Comparison of ENCODE assay signal across 9 cellular contexts in the genomic region with DNA sequence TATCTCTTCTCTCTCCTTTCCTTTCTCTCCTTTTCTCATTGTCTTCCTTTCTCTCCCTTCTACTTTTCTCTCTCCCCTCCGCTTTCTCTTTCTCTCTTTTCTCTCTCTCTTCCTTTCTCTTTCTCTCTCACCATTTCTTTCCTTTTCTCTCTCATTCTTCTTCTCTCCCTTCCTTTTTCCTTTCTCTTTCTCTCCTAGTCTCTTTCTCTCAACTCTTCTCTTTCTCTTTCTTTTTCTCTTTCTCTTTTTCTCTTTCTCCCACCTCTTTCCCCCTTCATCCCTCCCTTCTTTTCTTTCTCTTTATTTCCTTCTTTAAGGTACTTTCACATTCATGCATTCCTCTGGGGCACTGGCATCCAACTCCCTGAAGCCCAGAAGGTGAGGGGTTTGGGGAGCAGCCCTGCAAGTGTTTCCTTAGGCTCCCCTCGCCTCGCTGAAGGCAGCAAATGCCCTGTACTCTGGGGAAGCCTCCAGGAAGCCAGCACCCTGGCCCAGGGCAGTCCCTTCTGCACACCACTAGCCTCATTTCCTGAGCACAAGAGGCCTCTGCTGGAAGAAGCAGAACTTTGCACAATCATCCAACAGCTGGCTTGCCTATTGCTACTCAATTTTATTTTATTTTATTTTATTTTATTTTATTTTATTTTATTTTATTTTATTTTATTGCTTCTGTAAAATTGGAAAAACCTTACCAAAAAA.
DNase-seq lines count a peak whose midpoint lies in the region; ATAC-seq and TF ChIP-seq lines count a peak whose summit lies in the region.
"Had no signal": no experiment of that assay in that cellular context is flagged by ENCODE, and none has a peak within 500 bp of the region (broad histone marks: within the 10 kb centered on the region; RNA-seq: fewer than 3 reads in every experiment).

No MANE protein-coding gene starts in this region.

- no peaks in the 10 kb centered on the region for H3K36me3 Mint-ChIP-seq in CD4-positive, alpha-beta T cell (ENCODE audit: low read depth)

- H3K4me3 Mint-ChIP-seq in CD4-positive, alpha-beta T cell = peak overlapping the region; percentile 50
- H3K4me3 Mint-ChIP-seq: neural crest cell had no signal

- H3K27me3 ChIP-seq in CD4-positive, alpha-beta T cell (ENCODE audit: control insufficient read depth, insufficient read depth, low read length) = no peaks in the 10 kb centered on the region
- H3K27me3 ChIP-seq in adipocyte (replicated peaks; ENCODE audit: control insufficient read depth, insufficient read depth, low read length) = no peaks in the 10 kb centered on the region
- H3K27me3 ChIP-seq in kidney epithelial cell (ENCODE audit: control insufficient read depth, insufficient read depth, low read length) = no peaks in the 10 kb centered on the region

- H3K4me1 Mint-ChIP-seq in CD4-positive, alpha-beta T cell (ENCODE audit: low read depth) = peaks cover 58% of the 10 kb centered on the region

- peaks cover 19% of the 10 kb centered on the region for H3K4me1 ChIP-seq in adipocyte (ENCODE audit: control insufficient read depth, insufficient read depth, low read length)

- peak; percentile 74 for TF ChIP-seq CTCF in CD4-positive, alpha-beta T cell (IDR thresholded peaks at IDR 0.05)
- TF ChIP-seq CTCF in kidney epithelial cell (IDR thresholded peaks at IDR 0.05; ENCODE audit: insufficient read depth, low read length, poor library complexity, severe bottlenecking) = peak; percentile 36

- no peaks in the 10 kb centered on the region for H3K9me3 ChIP-seq in CD4-positive, alpha-beta T cell (ENCODE audit: control insufficient read depth, low read length)
- H3K9me3 ChIP-seq in adipocyte (ENCODE audit: control insufficient read depth, low read length) = no peaks in the 10 kb centered on the region

- H3K9ac ChIP-seq in adipocyte (ENCODE audit: low read length) = no peak overlapping the region

- peak overlapping the region; percentile 61 for H3K27ac Mint-ChIP-seq in CD4-positive, alpha-beta T cell

- peak; percentile 44 to 65 (median 55) for DNase-seq in CD4-positive, alpha-beta T cell
- DNase-seq in SKM-1 (lab: John Stamatoyannopoulos, UW; ENCODE audit: unreplicated experiment) (peak; percentile 33), adipocyte (ENCODE audit: low read depth) (peak; percentile 71), kidney epithelial cell (ENCODE audit: low read depth) (no peak), stromal cell of bone marrow (ENCODE audit: low read depth) (peak; percentile 27), NCI-H2196 (lab: John Stamatoyannopoulos, UW; ENCODE audit: unreplicated experiment) (no peak)

- H3K4me3 ChIP-seq in adipocyte (ENCODE audit: low read length) (no peak overlapping the region), kidney epithelial cell (ENCODE audit: low read depth, low read length) (no peak overlapping the region)

- no peaks in the 10 kb centered on the region for H3K9me3 Mint-ChIP-seq in CD4-positive, alpha-beta T cell
- H3K9me3 Mint-ChIP-seq: neural crest cell had no signal

- H3K36me3 ChIP-seq in adipocyte (ENCODE audit: control insufficient read depth, insufficient read depth, low read length, severe bottlenecking) (no peaks in the 10 kb centered on the region), kidney epithelial cell (ENCODE audit: control insufficient read depth, insufficient read depth, low read length) (no peaks in the 10 kb centered on the region)

- no peak overlapping the region for H3K27ac ChIP-seq in CD4-positive, alpha-beta T cell (ENCODE audit: low read depth, low read length)

- H3K27me3 Mint-ChIP-seq in CD4-positive, alpha-beta T cell = no peaks in the 10 kb centered on the region

- peak; percentile 88 for ATAC-seq in CD4-positive, alpha-beta T cell (ENCODE audit: poor library complexity)
- ATAC-seq in GM19328 (IDR thresholded peaks at IDR 0.05; ENCODE audit: unreplicated experiment) = peak; percentile 73
- ATAC-seq in HG03159 (IDR thresholded peaks at IDR 0.05; ENCODE audit: unreplicated experiment) = peak; percentile 87

- intact Hi-C loops in CD4-positive, alpha-beta T cell (cut with DNase I, micrococcal nuclease) = loop anchor here (1.0 to 5.0 kb wide), 3 partner anchors 176 to 472 kb away; a partner anchor contains a TSS

- POLR2A ChIA-PET in CD4-positive, alpha-beta T cell (lab: Charles Lee) = interaction anchor here (0.8 to 1.3 kb wide), 2 partner anchors 12 to 177 kb away, joined by 3 to 4 read pairs; no protein-coding TSS in a partner anchor

- CTCF ChIA-PET in CD4-positive, alpha-beta T cell (lab: Charles Lee) = interaction anchor here (0.5 to 1.6 kb wide), 19 partner anchors 9 to 282 kb away, joined by 3 to 10 read pairs (median 3); no protein-coding TSS in a partner anchor

Comparison
In these comparisons a context has a peak if more than half of its experiments do, and no peak if none do; other contexts are left out.
1. DNase-seq: peak in CD4-positive, alpha-beta T cell (10 of 10), SKM-1 (single experiment), adipocyte (single experiment) and stromal cell of bone marrow (single experiment); none in kidney epithelial cell (single experiment) and NCI-H2196 (single experiment).
2. Peak in every context shown above with its lines, with median percentiles within 50 percentile points of each other: ATAC-seq.